ENCODE assay signal across 1 cellular context in genomic region chr4:184713887-184714286, GRCh38.
TF ChIP-seq lines count a peak whose summit lies in the region.

No MANE protein-coding gene starts in this region.

TF ChIP-seq in K562, 482 proteins besides CTCF, POLR2A, EP300 and RAD21:
- TF ChIP-seq ZC3H8 (IDR thresholded peaks at IDR 0.05) = no peak
- peak; percentile 63 for TF ChIP-seq RFX1 (IDR thresholded peaks at IDR 0.05)
- TF ChIP-seq ZNF778 (CRISPR knock-in tag; IDR thresholded peaks at IDR 0.05) = no peak
- TF ChIP-seq CXXC5 (CRISPR knock-in tag; IDR thresholded peaks at IDR 0.05) = no peak
- no peak for TF ChIP-seq ARNT (IDR thresholded peaks at IDR 0.05)
- no peak for TF ChIP-seq ZSCAN32 (CRISPR knock-in tag; IDR thresholded peaks at IDR 0.05)
- TF ChIP-seq ZNF277 (CRISPR knock-in tag; IDR thresholded peaks at IDR 0.05; ENCODE audit: borderline replicate concordance) = no peak
- peak; percentile 12 for TF ChIP-seq MEIS2 (IDR thresholded peaks at IDR 0.05; ENCODE audit: partially characterized antibody)
